Comparison of ENCODE assay signal across 11 cellular contexts in genomic region chr4:111064342-111064993, GRCh38.
A peak's percentile ranks its signal among the peaks of the same experiment; 100 is the strongest.
DNase-seq lines count a peak whose midpoint lies in the region; ATAC-seq and TF ChIP-seq lines count a peak whose summit lies in the region.
"Had no signal": no experiment of that assay in that cellular context is flagged by ENCODE, and none has a peak within 500 bp of the region (broad histone marks: within the 10 kb centered on the region; RNA-seq: fewer than 3 reads in every experiment).

No MANE protein-coding gene starts in this region.

- H4K20me1 ChIP-seq in BLaER1 treated with 17β-estradiol and CSF1 and Interleukin-3, amounts not matched to agents 10 nM and 100 nM = no peaks in the 10 kb centered on the region

- DNase-seq in RPMI7951 (ENCODE audit: low read depth) = peak; percentile 9
- DNase-seq in foreskin fibroblast = peak; percentile 63 to 64
- DNase-seq in NCI-H2196 treated with DMSO at 0.1 percent for 48 hours (lab: John Stamatoyannopoulos, UW; ENCODE audit: unreplicated experiment) = no peak
- DNase-seq: hippocampal formation had no signal

- H3K27ac ChIP-seq in BLaER1 treated with 17β-estradiol and CSF1 and Interleukin-3, amounts not matched to agents 10 nM and 100 nM = peak overlapping the region in 7 of 11 experiments; percentile 21 to 75 (median 56); a peak in 12 of 22 replicates
- H3K27ac ChIP-seq: cardiac muscle cell, HL-60 had no signal

- H3K4me3 ChIP-seq in BLaER1 treated with 17β-estradiol and CSF1 and Interleukin-3, amounts not matched to agents 10 nM and 100 nM = no peak overlapping the region
- no peak overlapping the region for H3K4me3 ChIP-seq in foreskin fibroblast (ENCODE audit: low read depth in 1 of 2, low read length in 2 of 2)
- H3K4me3 ChIP-seq: cardiac muscle cell had no signal

- peaks cover 0 to 39% (median 15%) of the 10 kb centered on the region in 10 experiments; a peak in 15 of 20 replicates for H3K4me1 ChIP-seq in BLaER1 treated with 17β-estradiol and CSF1 and Interleukin-3, amounts not matched to agents 10 nM and 100 nM

- peak overlapping the region in 9 of 11 experiments; percentile 19 to 87 (median 61); a peak in 17 of 22 replicates for H3K4me2 ChIP-seq in BLaER1 treated with 17β-estradiol and CSF1 and Interleukin-3, amounts not matched to agents 10 nM and 100 nM

- no peaks in the 10 kb centered on the region for H3K36me3 ChIP-seq in BLaER1 treated with 17β-estradiol and CSF1 and Interleukin-3, amounts not matched to agents 10 nM and 100 nM
- H3K36me3 ChIP-seq: cardiac muscle cell had no signal

- H3K9me3 ChIP-seq in BLaER1 treated with 17β-estradiol and CSF1 and Interleukin-3, amounts not matched to agents 10 nM and 100 nM (replicated peaks in 1 of 11) = no peaks in the 10 kb centered on the region

- ATAC-seq in HG03342 (IDR thresholded peaks at IDR 0.05; ENCODE audit: unreplicated experiment) (peak; percentile 56), HG03457 (IDR thresholded peaks at IDR 0.05; ENCODE audit: unreplicated experiment) (no peak), HG03521 (IDR thresholded peaks at IDR 0.05; ENCODE audit: unreplicated experiment) (no peak), HG03469 (IDR thresholded peaks at IDR 0.05; ENCODE audit: unreplicated experiment) (no peak)

- peak overlapping the region in 3 of 11 experiments; percentile 18 to 47 (median 36); a peak in 2 of 22 replicates for H3K9ac ChIP-seq in BLaER1 treated with 17β-estradiol and CSF1 and Interleukin-3, amounts not matched to agents 10 nM and 100 nM

- TF ChIP-seq CTCF in foreskin fibroblast (IDR thresholded peaks at IDR 0.05; ENCODE audit: low read depth, low read length) = no peak

- no peaks in the 10 kb centered on the region for H3K27me3 ChIP-seq in BLaER1 treated with 17β-estradiol and CSF1 and Interleukin-3, amounts not matched to agents 10 nM and 100 nM
- H3K27me3 ChIP-seq: cardiac muscle cell had no signal
